18 cellular contexts compared by ENCODE assay signal in the genomic region with DNA sequence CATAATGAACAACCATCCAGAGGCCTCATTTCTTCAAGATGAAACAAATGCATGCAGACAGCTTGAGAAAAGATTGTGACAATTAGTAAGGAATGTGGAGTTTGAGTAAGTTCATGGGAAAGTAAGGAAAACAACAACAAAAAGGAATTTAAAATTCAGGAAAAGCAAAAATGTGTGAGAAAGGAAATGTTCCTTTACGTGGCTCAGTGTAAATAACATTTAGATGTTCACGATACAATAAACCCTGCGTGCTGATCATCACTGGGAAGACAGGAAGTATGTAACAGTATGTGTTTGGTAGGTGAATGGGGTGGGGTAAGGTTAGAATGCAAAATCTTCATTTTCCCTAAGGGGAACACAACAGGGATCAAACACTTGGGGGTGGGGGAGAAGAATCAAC.
DNase-seq lines count a peak whose midpoint lies in the region; ATAC-seq, FAIRE-seq and TF ChIP-seq lines count a peak whose summit lies in the region.
"Had no signal": no experiment of that assay in that cellular context is flagged by ENCODE, and none has a peak within 500 bp of the region (broad histone marks: within the 10 kb centered on the region; RNA-seq: fewer than 3 reads in every experiment).

No MANE protein-coding gene starts in this region.

- no peaks in the 10 kb centered on the region for H3K9me3 ChIP-seq in CD4-positive, alpha-beta memory T cell (ENCODE audit: control insufficient read depth in 1 of 2, low read length in 2 of 2)
- H3K9me3 ChIP-seq: vagina had no signal

- FAIRE-seq in H54 (lab: Jason Lieb, UNC), result peak; percentile 55
- FAIRE-seq: GM12878 had no signal

- POLR2A ChIA-PET in CD4-positive, alpha-beta memory T cell (lab: Charles Lee; ENCODE audit: partially characterized antibody), result interaction anchor here (1.1 to 4.7 kb wide), 2 partner anchors 8 to 12 kb away, joined by 4 to 41 read pairs; no protein-coding TSS in a partner anchor
- POLR2A ChIA-PET in activated naive CD8-positive, alpha-beta T cell treated with anti-CD3 and anti-CD28 coated beads, Interleukin-2, amount 10 ng/mL, durations not matched to agents 7 days and 5 days (lab: Charles Lee), result no interaction called here

- TF ChIP-seq CTCF in mesothelial cell of epicardium (IDR thresholded peaks at IDR 0.05; ENCODE audit: unreplicated experiment), result no peak

- intact Hi-C loops in CD4-positive, alpha-beta memory T cell (cut with micrococcal nuclease), result no loop called here

- CTCF ChIA-PET in CD4-positive, alpha-beta memory T cell (lab: Charles Lee; ENCODE audit: partially characterized antibody), result no interaction called here

- H3K27ac Mint-ChIP-seq in CD4-positive, alpha-beta memory T cell, result peak overlapping the region; percentile 60 to 92 (median 82)
- H3K27ac Mint-ChIP-seq in activated naive CD8-positive, alpha-beta T cell treated with anti-CD3 and anti-CD28 coated beads, Interleukin-2, amount 10 ng/mL, durations not matched to agents 7 days and 5 days, result peak overlapping the region; percentile 55
- H3K27ac Mint-ChIP-seq in mesothelial cell of epicardium, result peak overlapping the region; percentile 15

- peak in 2 of 5 donors; percentile 12 to 13 for DNase-seq in CD4-positive, alpha-beta memory T cell
- DNase-seq in H54 (ENCODE audit: insufficient read length, low spot score) (no peak), mesothelial cell of epicardium (ENCODE audit: low spot score in 2 of 2, unreplicated experiment in 2 of 2) (no peak), mesenteric fat pad (ENCODE audit: low spot score) (no peak)
- no peak for DNase-seq in activated naive CD8-positive, alpha-beta T cell treated with anti-CD3 and anti-CD28 coated beads, Interleukin-2, amount 10 ng/mL, durations not matched to agents 7 days and 5 days
- no peak for DNase-seq in stimulated activated CD4-positive, alpha-beta T cell treated with anti-CD3 and anti-CD28 coated beads, Interleukin-2, amount 100 ng/mL, for 24 hours
- DNase-seq: activated T-cell treated with anti-CD3 and anti-CD28 coated beads, Interleukin-2, amount 50 U/mL, for 4 hours; GF-D8; NCI-H1417 treated with DMSO at 0.1 percent for 48 hours; NCI-H748 treated with DMSO at 0.1 percent for 48 hours; OCI-M1; SHP77 treated with DMSO at 0.1 percent for 48 hours; stimulated activated CD4-positive, alpha-beta T cell treated with anti-CD3 and anti-CD28 coated beads, Interleukin-2, amount 100 ng/mL, for 48 hours; T-helper 9 cell had no signal

- H3K36me3 ChIP-seq in CD4-positive, alpha-beta memory T cell (ENCODE audit: insufficient read depth, low read length), result no peaks in the 10 kb centered on the region
- H3K36me3 ChIP-seq: vagina had no signal

- no peaks in the 10 kb centered on the region for H3K27me3 ChIP-seq in CD4-positive, alpha-beta memory T cell (ENCODE audit: insufficient read depth, low read length)
- H3K27me3 ChIP-seq: cardiac muscle cell, vagina had no signal

- no peaks in the 10 kb centered on the region for H3K9me3 Mint-ChIP-seq in CD4-positive, alpha-beta memory T cell
- H3K9me3 Mint-ChIP-seq in activated naive CD8-positive, alpha-beta T cell treated with anti-CD3 and anti-CD28 coated beads, Interleukin-2, amount 10 ng/mL, durations not matched to agents 7 days and 5 days, result no peaks in the 10 kb centered on the region
- H3K9me3 Mint-ChIP-seq in mesothelial cell of epicardium, result peaks cover 6% of the 10 kb centered on the region
- H3K9me3 Mint-ChIP-seq: activated T-cell treated with anti-CD3 and anti-CD28 coated beads, Interleukin-2, amount 50 U/mL, for 4 hours had no signal

- H3K4me3 ChIP-seq in CD4-positive, alpha-beta memory T cell (ENCODE audit: low read length in 2 of 2), result no peak overlapping the region
- H3K4me3 ChIP-seq: cardiac muscle cell, GM12878, vagina had no signal

- H3K4me3 Mint-ChIP-seq in CD4-positive, alpha-beta memory T cell, result peak overlapping the region in 7 of 8 donors; percentile 53 to 83 (median 66)
- peak overlapping the region; percentile 8 for H3K4me3 Mint-ChIP-seq in activated naive CD8-positive, alpha-beta T cell treated with anti-CD3 and anti-CD28 coated beads, Interleukin-2, amount 10 ng/mL, durations not matched to agents 7 days and 5 days
- no peak overlapping the region for H3K4me3 Mint-ChIP-seq in mesothelial cell of epicardium
- H3K4me3 Mint-ChIP-seq: activated T-cell treated with anti-CD3 and anti-CD28 coated beads, Interleukin-2, amount 50 U/mL, for 4 hours had no signal

- H3K4me1 Mint-ChIP-seq in CD4-positive, alpha-beta memory T cell, result peaks cover 47 to 72% (median 65%) of the 10 kb centered on the region in 4 donors
- H3K4me1 Mint-ChIP-seq in activated naive CD8-positive, alpha-beta T cell treated with anti-CD3 and anti-CD28 coated beads, Interleukin-2, amount 10 ng/mL, durations not matched to agents 7 days and 5 days, result peaks cover 28% of the 10 kb centered on the region
- H3K4me1 Mint-ChIP-seq in mesothelial cell of epicardium, result peaks cover 20% of the 10 kb centered on the region

- H3K27ac ChIP-seq in CD4-positive, alpha-beta memory T cell (ENCODE audit: low read depth, low read length), result no peak overlapping the region
- H3K27ac ChIP-seq: cardiac muscle cell, vagina had no signal

- ATAC-seq in activated naive CD8-positive, alpha-beta T cell treated with anti-CD3 and anti-CD28 coated beads, Interleukin-2, amount 10 ng/mL, durations not matched to agents 7 days and 5 days (ENCODE audit: low read depth), result peak; percentile 37
- ATAC-seq in GM21423 (IDR thresholded peaks at IDR 0.05; ENCODE audit: unreplicated experiment), result no peak
- ATAC-seq: activated T-cell treated with anti-CD3 and anti-CD28 coated beads, Interleukin-2, amount 50 U/mL, for 4 hours; GM12878 had no signal

- TF ChIP-seq POLR2A in H54 (IDR thresholded peaks at IDR 0.05; ENCODE audit: low read depth, low read length), result no peak

- peaks cover 25 to 37% of the 10 kb centered on the region in 2 donors for H3K36me3 Mint-ChIP-seq in CD4-positive, alpha-beta memory T cell
- peaks cover 42% of the 10 kb centered on the region for H3K36me3 Mint-ChIP-seq in activated naive CD8-positive, alpha-beta T cell treated with anti-CD3 and anti-CD28 coated beads, Interleukin-2, amount 10 ng/mL, durations not matched to agents 7 days and 5 days
- peaks cover 20% of the 10 kb centered on the region for H3K36me3 Mint-ChIP-seq in mesothelial cell of epicardium

- H3K27me3 Mint-ChIP-seq in CD4-positive, alpha-beta memory T cell, result no peaks in the 10 kb centered on the region
- H3K27me3 Mint-ChIP-seq in activated naive CD8-positive, alpha-beta T cell treated with anti-CD3 and anti-CD28 coated beads, Interleukin-2, amount 10 ng/mL, durations not matched to agents 7 days and 5 days, result no peaks in the 10 kb centered on the region
- no peaks in the 10 kb centered on the region for H3K27me3 Mint-ChIP-seq in mesothelial cell of epicardium (ENCODE audit: low read depth)

- H3K4me1 ChIP-seq in CD4-positive, alpha-beta memory T cell (ENCODE audit: insufficient read depth, low read length), result peaks cover 63% of the 10 kb centered on the region

Comparison
In these comparisons a context has a peak if more than half of its experiments do, and no peak if none do; other contexts are left out.
1. H3K27ac Mint-ChIP-seq: peak in every context shown above with its lines; median percentile 82 in CD4-positive, alpha-beta memory T cell; 55 in activated naive CD8-positive, alpha-beta T cell treated with anti-CD3 and anti-CD28 coated beads, Interleukin-2, amount 10 ng/mL, durations not matched to agents 7 days and 5 days; 15 in mesothelial cell of epicardium.